In genomic region chr2:160517731-160518130, GRCh38 we compare ENCODE assay signal across 27 cellular contexts.
"Had no signal": no experiment of that assay in that cellular context is flagged by ENCODE, and none has a peak within 500 bp of the region (broad histone marks: within the 10 kb centered on the region; RNA-seq: fewer than 3 reads in every experiment).

No MANE protein-coding gene starts in this region.

- H3K36me3 Mint-ChIP-seq: activated naive CD4-positive, alpha-beta T cell treated with anti-CD3 and anti-CD28 coated beads, Interleukin-2, amount 10 ng/mL, durations not matched to agents 7 days and 5 days; brain had no signal

- H3K27ac ChIP-seq: ascending aorta, cardiac muscle cell, colonic mucosa, epithelial cell of prostate, esophagus squamous epithelium, WERI-Rb-1 had no signal

- H3K27ac Mint-ChIP-seq: activated B cell treated with CpG ODN at 0.5 μM for 24 hours; activated CD4-positive, alpha-beta memory T cell treated with anti-CD3 and anti-CD28 coated beads, Interleukin-2, amount 10 ng/mL, durations not matched to agents 7 days and 5 days; activated naive CD4-positive, alpha-beta T cell treated with anti-CD3 and anti-CD28 coated beads, Interleukin-2, amount 10 ng/mL, durations not matched to agents 7 days and 5 days; activated naive CD8-positive, alpha-beta T cell treated with anti-CD3 and anti-CD28 coated beads, Interleukin-2, amount 10 ng/mL, durations not matched to agents 7 days and 5 days; activated T-cell treated with anti-CD3 and anti-CD28 coated beads, Interleukin-2, amount 50 U/mL, for 24 hours; activated T-cell treated with anti-CD3 and anti-CD28 coated beads, Interleukin-2, amount 50 U/mL, for 72 hours; brain; T-helper 17 cell had no signal

- DNase-seq: activated B cell treated with CpG ODN at 0.5 μM for 24 hours; activated CD4-positive, alpha-beta memory T cell treated with anti-CD3 and anti-CD28 coated beads, Interleukin-2, amount 10 ng/mL, durations not matched to agents 7 days and 5 days; activated CD4-positive, alpha-beta T cell treated with anti-CD3 and anti-CD28 coated beads for 48 hours; activated CD4-positive, alpha-beta T cell treated with anti-CD3 and anti-CD28 coated beads, Interleukin-2, amount 50 U/mL, for 4 hours; activated CD8-positive, alpha-beta memory T cell treated with anti-CD3 and anti-CD28 coated beads, Interleukin-2, amount 50 U/mL, for 48 hours; activated gamma-delta T cell; activated naive CD4-positive, alpha-beta T cell; activated naive CD4-positive, alpha-beta T cell treated with anti-CD3 and anti-CD28 coated beads, Interleukin-2, amount 10 ng/mL, durations not matched to agents 7 days and 5 days; activated naive CD8-positive, alpha-beta T cell treated with anti-CD3 and anti-CD28 coated beads, Interleukin-2, amount 10 ng/mL, durations not matched to agents 7 days and 5 days; activated T-cell treated with anti-CD3 and anti-CD28 coated beads for 4 hours; activated T-cell treated with anti-CD3 and anti-CD28 coated beads, Interleukin-2, amount 50 U/mL, for 24 hours; central memory CD4-positive, alpha-beta T cell; cerebellar nuclear complex; colonic mucosa; effector CD8-positive, alpha-beta T cell; esophagus squamous epithelium; head of caudate nucleus; T-helper 17 cell; T1000; WERI-Rb-1 had no signal

- H3K27me3 Mint-ChIP-seq: activated naive CD4-positive, alpha-beta T cell treated with anti-CD3 and anti-CD28 coated beads, Interleukin-2, amount 10 ng/mL, durations not matched to agents 7 days and 5 days; activated naive CD8-positive, alpha-beta T cell treated with anti-CD3 and anti-CD28 coated beads, Interleukin-2, amount 10 ng/mL, durations not matched to agents 7 days and 5 days; activated T-cell treated with anti-CD3 and anti-CD28 coated beads, Interleukin-2, amount 50 U/mL, for 24 hours; brain; T-helper 17 cell had no signal

- H3K9me3 Mint-ChIP-seq: activated B cell treated with CpG ODN at 0.5 μM for 24 hours; activated CD4-positive, alpha-beta memory T cell treated with anti-CD3 and anti-CD28 coated beads, Interleukin-2, amount 10 ng/mL, durations not matched to agents 7 days and 5 days; activated naive CD4-positive, alpha-beta T cell treated with anti-CD3 and anti-CD28 coated beads, Interleukin-2, amount 10 ng/mL, durations not matched to agents 7 days and 5 days; activated T-cell treated with anti-CD3 and anti-CD28 coated beads, Interleukin-2, amount 50 U/mL, for 24 hours; brain; T-helper 2 cell treated with Interferon-gamma antibody and Interleukin-4, amounts not matched to agents 5 μg/mL and 100 μg/mL, for 36 hours had no signal

- H3K27me3 ChIP-seq: ascending aorta, breast epithelium, cardiac muscle cell, colonic mucosa, esophagus squamous epithelium had no signal

- H3K4me1 ChIP-seq: ascending aorta, breast epithelium, colonic mucosa, esophagus squamous epithelium had no signal

- H3K9me3 ChIP-seq: ascending aorta, breast epithelium, colonic mucosa, esophagus squamous epithelium had no signal

- ATAC-seq: T-helper 17 cell had no signal

- H3K4me3 Mint-ChIP-seq: activated B cell treated with CpG ODN at 0.5 μM for 24 hours; activated CD4-positive, alpha-beta memory T cell treated with anti-CD3 and anti-CD28 coated beads, Interleukin-2, amount 10 ng/mL, durations not matched to agents 7 days and 5 days; activated naive CD4-positive, alpha-beta T cell treated with anti-CD3 and anti-CD28 coated beads, Interleukin-2, amount 10 ng/mL, durations not matched to agents 7 days and 5 days; activated naive CD8-positive, alpha-beta T cell treated with anti-CD3 and anti-CD28 coated beads, Interleukin-2, amount 10 ng/mL, durations not matched to agents 7 days and 5 days; brain; T-helper 17 cell; T-helper 2 cell treated with Interferon-gamma antibody and Interleukin-4, amounts not matched to agents 5 μg/mL and 100 μg/mL, for 36 hours had no signal

- H3K4me3 ChIP-seq: ascending aorta, breast epithelium, cardiac muscle cell, colonic mucosa, esophagus squamous epithelium had no signal

- H3K4me1 Mint-ChIP-seq: brain had no signal

- H3K36me3 ChIP-seq: ascending aorta, breast epithelium, cardiac muscle cell, colonic mucosa, esophagus squamous epithelium, WERI-Rb-1 had no signal
